In the genomic region with DNA sequence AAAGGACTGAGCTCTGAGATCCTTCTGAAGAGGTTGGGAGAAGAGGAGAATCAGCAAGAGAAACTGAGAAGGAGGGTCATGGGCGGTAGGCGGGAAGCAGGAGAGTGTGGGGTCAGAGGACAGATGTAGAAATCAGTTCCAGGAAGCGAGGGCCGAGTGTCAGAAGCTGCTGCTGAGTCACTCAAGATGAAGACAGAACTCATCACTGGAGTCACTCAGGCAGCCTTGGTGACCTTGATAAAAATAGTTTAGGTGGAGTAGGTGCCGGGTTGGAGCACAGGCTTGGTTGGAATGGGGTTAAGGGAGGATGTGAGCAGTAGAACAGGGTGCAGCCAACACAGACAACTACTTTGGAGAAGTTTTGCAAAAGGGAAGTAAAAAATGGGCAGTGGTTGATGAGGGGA, we compare ENCODE assay signal across 8 cellular contexts. TPM values are rescaled to one million over a fixed set of nuclear protein-coding genes. Genes with fewer than 3 reads are reported as not detected.
DNase-seq lines count a peak whose midpoint lies in the region; ATAC-seq and TF ChIP-seq lines count a peak whose summit lies in the region.

No MANE protein-coding gene starts in this region.

- CTCF ChIA-PET in activated CD4-positive, alpha-beta memory T cell treated with anti-CD3 and anti-CD28 coated beads for 36 hours (lab: Charles Lee) = interaction anchor here (0.6 kb wide), 1 partner anchor 42 kb away, joined by 3 read pairs; no protein-coding TSS in a partner anchor

- H3K27me3 Mint-ChIP-seq in activated CD4-positive, alpha-beta memory T cell treated with anti-CD3 and anti-CD28 coated beads for 36 hours = peaks cover 3% of the 10 kb centered on the region

- peak; percentile 73 for ATAC-seq in left ventricle myocardium superior
- ATAC-seq in HG02588 (IDR thresholded peaks at IDR 0.05; ENCODE audit: unreplicated experiment) = no peak
- no peak for ATAC-seq in HG02759 (IDR thresholded peaks at IDR 0.05; ENCODE audit: unreplicated experiment)

- no peaks in the 10 kb centered on the region for H3K36me3 ChIP-seq in prostate gland

- 68% methylated on average over 5 of the region's 5 CpGs for WGBS in prostate gland

- no peak for TF ChIP-seq CTCF in prostate gland (IDR thresholded peaks at IDR 0.05)

- POLR2A ChIA-PET in activated CD4-positive, alpha-beta memory T cell treated with anti-CD3 and anti-CD28 coated beads for 36 hours (lab: Charles Lee) = interaction anchor here (0.6 kb wide), 1 partner anchor 10 kb away, joined by 3 read pairs; no protein-coding TSS in a partner anchor

- H3K4me1 Mint-ChIP-seq in activated CD4-positive, alpha-beta memory T cell treated with anti-CD3 and anti-CD28 coated beads for 36 hours (ENCODE audit: low read depth) = peaks cover 29% of the 10 kb centered on the region

- no peaks in the 10 kb centered on the region for H3K4me1 ChIP-seq in prostate gland (replicated peaks)

- no peaks in the 10 kb centered on the region for H3K36me3 Mint-ChIP-seq in activated CD4-positive, alpha-beta memory T cell treated with anti-CD3 and anti-CD28 coated beads for 36 hours

- H3K27ac ChIP-seq in prostate gland = no peak overlapping the region

- H3K4me3 ChIP-seq in prostate gland = no peak overlapping the region

- no peak for TF ChIP-seq POLR2A in prostate gland (IDR thresholded peaks at IDR 0.05)

- no peaks in the 10 kb centered on the region for H3K9me3 Mint-ChIP-seq in activated CD4-positive, alpha-beta memory T cell treated with anti-CD3 and anti-CD28 coated beads for 36 hours

- peak overlapping the region; percentile 87 for H3K27ac Mint-ChIP-seq in activated CD4-positive, alpha-beta memory T cell treated with anti-CD3 and anti-CD28 coated beads for 36 hours

- H3K4me3 Mint-ChIP-seq in activated CD4-positive, alpha-beta memory T cell treated with anti-CD3 and anti-CD28 coated beads for 36 hours = peak overlapping the region; percentile 50

- H3K9me3 ChIP-seq in prostate gland = no peaks in the 10 kb centered on the region

- H3K27me3 ChIP-seq in prostate gland (replicated peaks; ENCODE audit: insufficient read depth) = no peaks in the 10 kb centered on the region

- intact Hi-C loops in activated CD4-positive, alpha-beta memory T cell treated with anti-CD3 and anti-CD28 coated beads for 36 hours (cut with micrococcal nuclease) = loop anchor here (1.0 kb wide), 1 partner anchor 12 kb away; no protein-coding TSS in a partner anchor
- intact Hi-C loops in left ventricle myocardium superior (cut with micrococcal nuclease) = no loop called here
- intact Hi-C loops in prostate gland (cut with DNase I) = no loop called here

- peak; percentile 28 for DNase-seq in M059J (ENCODE audit: low read depth)
- DNase-seq in activated CD4-positive, alpha-beta memory T cell treated with anti-CD3 and anti-CD28 coated beads for 36 hours = peak; percentile 78
- DNase-seq in left ventricle myocardium superior = peak; percentile 42
- DNase-seq in stimulated activated CD4-positive, alpha-beta T cell treated with anti-CD3 and anti-CD28 coated beads, Interleukin-4, amount 100 ng/mL, for 48 hours (ENCODE audit: low read depth in 2 of 2) = peak; percentile 24 to 36
- no peak for DNase-seq in EL
- no peak for DNase-seq in prostate gland (ENCODE audit: low spot score)

RNA-seq across cellular contexts. Expression of gene ITGAM, which starts 6.1 kb away (rescaled TPM):
- total RNA-seq in M059J (2014; rRNA removed; shearing (Covaris generic)) = not detected in 2 replicates
- 1 to 10 TPM; 4.1 to 5.0 TPM for total RNA-seq in activated CD4-positive, alpha-beta memory T cell treated with anti-CD3 and anti-CD28 coated beads for 36 hours
- 7.1 TPM for total RNA-seq in left ventricle myocardium superior
- total RNA-seq in prostate gland = 1 to 10 TPM in 1 of 2 donors, under 1 TPM in 1; 0.36 to 5.1 TPM

RNA-seq across cellular contexts. Expression of gene PYDC1, which starts 36.7 kb away (rescaled TPM):
- total RNA-seq in M059J (2014; rRNA removed; shearing (Covaris generic)) = not detected in 2 replicates
- not detected for total RNA-seq in activated CD4-positive, alpha-beta memory T cell treated with anti-CD3 and anti-CD28 coated beads for 36 hours
- total RNA-seq in left ventricle myocardium superior (not detected), prostate gland (not detected)

RNA-seq across cellular contexts. Expression of gene TRIM72, which starts 39.7 kb away (rescaled TPM):
- not detected in 2 replicates for total RNA-seq in M059J (2014; rRNA removed; shearing (Covaris generic))
- not detected for total RNA-seq in activated CD4-positive, alpha-beta memory T cell treated with anti-CD3 and anti-CD28 coated beads for 36 hours
- 0.40 TPM for total RNA-seq in left ventricle myocardium superior
- 1 to 10 TPM in 1 of 2 donors, under 1 TPM in 1; 0.23 to 3.9 TPM for total RNA-seq in prostate gland

RNA-seq across cellular contexts. Expression of gene PYCARD, which starts 51.1 kb away (rescaled TPM):
- 7.9 and 8.9 TPM in 2 replicates for total RNA-seq in M059J (2014; rRNA removed; shearing (Covaris generic))
- total RNA-seq in activated CD4-positive, alpha-beta memory T cell treated with anti-CD3 and anti-CD28 coated beads for 36 hours = 10 to 100 TPM; 13.6 to 14.6 TPM
- total RNA-seq in left ventricle myocardium superior (7.4 TPM), prostate gland (10 to 100 TPM; 27.2 to 51.6 TPM)

Comparison
In these comparisons a context has a peak if more than half of its experiments do, and no peak if none do; other contexts are left out.
1. DNase-seq: peak in M059J (single experiment), activated CD4-positive, alpha-beta memory T cell treated with anti-CD3 and anti-CD28 coated beads for 36 hours (single experiment), left ventricle myocardium superior (single experiment) and stimulated activated CD4-positive, alpha-beta T cell treated with anti-CD3 and anti-CD28 coated beads, Interleukin-4, amount 100 ng/mL, for 48 hours (2 of 2); none in EL (single experiment) and prostate gland (single experiment).